Comparison of ENCODE assay signal across 22 cellular contexts in the genomic region with DNA sequence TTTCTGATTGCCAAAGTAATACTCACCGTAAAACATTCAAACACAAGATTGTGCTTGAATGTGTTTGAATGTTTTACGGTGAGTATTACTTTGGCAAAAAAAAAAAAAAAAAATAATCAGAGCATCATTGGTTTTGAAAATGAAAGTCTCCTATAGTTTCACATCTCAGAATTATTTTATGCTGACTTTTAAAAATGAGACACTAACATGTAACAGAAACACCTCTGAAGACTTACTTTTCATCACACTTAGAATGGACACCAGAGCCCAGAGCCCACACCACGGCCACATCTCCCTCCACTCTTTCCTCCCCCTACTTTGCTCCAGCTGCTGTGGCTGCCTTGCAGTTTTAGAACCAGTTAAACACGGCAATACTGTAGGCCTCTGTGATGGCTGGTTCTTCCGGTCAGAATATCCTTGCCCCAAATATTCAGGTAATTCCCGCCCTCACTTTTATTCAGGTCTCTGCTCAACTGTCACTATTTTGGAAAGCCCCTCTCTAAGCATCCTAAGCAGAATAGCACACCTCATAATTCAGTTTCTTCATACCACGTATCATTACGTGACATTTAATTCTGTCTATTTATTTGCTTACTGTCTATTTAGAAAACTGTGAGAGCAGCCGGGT.
DNase-seq lines count a peak whose midpoint lies in the region; ATAC-seq and TF ChIP-seq lines count a peak whose summit lies in the region.
"Had no signal": no experiment of that assay in that cellular context is flagged by ENCODE, and none has a peak within 500 bp of the region (broad histone marks: within the 10 kb centered on the region; RNA-seq: fewer than 3 reads in every experiment).

No MANE protein-coding gene starts in this region.

- DNase-seq in stimulated activated naive CD8-positive, alpha-beta T cell treated with anti-CD3 and anti-CD28 coated beads, Interleukin-15, Interleukin-2, amounts not matched to agents 100 U/mL and 50 U/mL, for 24 hours, result no peak
- DNase-seq in Karpas-422 (no peak), dorsolateral prefrontal cortex (no peak), OCI-M1 (lab: John Stamatoyannopoulos, UW) (no peak), left lung (no peak), C1 segment of cervical spinal cord (lab: John Stamatoyannopoulos, UW) (no peak)
- no peak for DNase-seq in naive thymus-derived CD8-positive, alpha-beta T cell
- DNase-seq: activated T-cell treated with anti-CD3 and anti-CD28 coated beads, Interleukin-2, amount 50 U/mL, for 72 hours; endodermal cell; kidney glomerular epithelial cell; mesendoderm; natural killer cell; NCI-H1417 treated with DMSO at 0.1 percent for 48 hours; NCI-H524 treated with DMSO at 0.1 percent for 48 hours; pancreas; right lobe of liver; SHP77; stimulated activated CD8-positive, alpha-beta memory T cell treated with anti-CD3 and anti-CD28 coated beads, Interleukin-4, amount 100 ng/mL, for 48 hours had no signal

- H3K9me3 ChIP-seq in Karpas-422 (ENCODE audit: low read length), result no peaks in the 10 kb centered on the region
- H3K9me3 ChIP-seq in left lung, result no peaks in the 10 kb centered on the region
- H3K9me3 ChIP-seq: pancreas, right lobe of liver, suprapubic skin, vagina had no signal

- no peaks in the 10 kb centered on the region for H3K36me3 ChIP-seq in Karpas-422 (ENCODE audit: insufficient read depth, low read length)
- no peaks in the 10 kb centered on the region for H3K36me3 ChIP-seq in left lung
- H3K36me3 ChIP-seq: pancreas, right lobe of liver, suprapubic skin, vagina had no signal

- H3K4me2 ChIP-seq in Karpas-422 (ENCODE audit: low read depth, low read length, poor library complexity, severe bottlenecking), result no peak overlapping the region

- no peak for ATAC-seq in stimulated activated naive CD8-positive, alpha-beta T cell treated with anti-CD3 and anti-CD28 coated beads, Interleukin-15, Interleukin-2, amounts not matched to agents 100 U/mL and 50 U/mL, for 24 hours
- ATAC-seq in naive thymus-derived CD8-positive, alpha-beta T cell, result no peak
- ATAC-seq in left lung, result no peak
- ATAC-seq: activated T-cell treated with anti-CD3 and anti-CD28 coated beads, Interleukin-2, amount 50 U/mL, for 72 hours; natural killer cell; pancreas; right lobe of liver had no signal

- peaks cover 9% of the 10 kb centered on the region for H3K4me1 Mint-ChIP-seq in stimulated activated naive CD8-positive, alpha-beta T cell treated with anti-CD3 and anti-CD28 coated beads, Interleukin-15, Interleukin-2, amounts not matched to agents 100 ng/mL and 50 ng/mL, for 24 hours (ENCODE audit: low read depth)
- peaks cover 0 to 10% (median 2%) of the 10 kb centered on the region in 4 donors for H3K4me1 Mint-ChIP-seq in naive thymus-derived CD8-positive, alpha-beta T cell
- H3K4me1 Mint-ChIP-seq: natural killer cell had no signal

- no peaks in the 10 kb centered on the region for H3K36me3 Mint-ChIP-seq in stimulated activated naive CD8-positive, alpha-beta T cell treated with anti-CD3 and anti-CD28 coated beads, Interleukin-15, Interleukin-2, amounts not matched to agents 100 ng/mL and 50 ng/mL, for 24 hours (ENCODE audit: low read depth)
- no peaks in the 10 kb centered on the region for H3K36me3 Mint-ChIP-seq in naive thymus-derived CD8-positive, alpha-beta T cell
- H3K36me3 Mint-ChIP-seq: activated naive CD8-positive, alpha-beta T cell; natural killer cell had no signal

- no peak overlapping the region for H3K4me3 ChIP-seq in Karpas-422 (ENCODE audit: low read length)
- H3K4me3 ChIP-seq in dorsolateral prefrontal cortex, result no peak overlapping the region
- no peak overlapping the region for H3K4me3 ChIP-seq in left lung
- H3K4me3 ChIP-seq: pancreas, right lobe of liver, suprapubic skin, vagina had no signal

- H3K4me1 ChIP-seq in Karpas-422 (ENCODE audit: low read length) (peaks cover 4% of the 10 kb centered on the region; the same call in 1 of the 2 replicates), left lung (peaks cover 0 to 25% of the 10 kb centered on the region in 2 donors)
- H3K4me1 ChIP-seq: pancreas, right lobe of liver, vagina had no signal

- TF ChIP-seq CTCF in dorsolateral prefrontal cortex (IDR thresholded peaks at IDR 0.05 in 54 of 56, conservative IDR thresholded peaks at IDR 0.05 in 2 of 56; ENCODE audit: low read depth in 1 of 56, partially characterized antibody in 56 of 56) (no peak), left lung (IDR thresholded peaks at IDR 0.05) (no peak)

- H4K20me1 ChIP-seq in Karpas-422 (ENCODE audit: insufficient read depth, low read depth, low read length), result no peaks in the 10 kb centered on the region

- H3K27me3 ChIP-seq in Karpas-422 (ENCODE audit: low read length) (no peaks in the 10 kb centered on the region), dorsolateral prefrontal cortex (no peaks in the 10 kb centered on the region), left lung (no peaks in the 10 kb centered on the region)
- H3K27me3 ChIP-seq: pancreas, right lobe of liver, suprapubic skin, vagina had no signal

- POLR2A ChIA-PET in naive thymus-derived CD8-positive, alpha-beta T cell (lab: Charles Lee), result interaction anchor here (1.6 kb wide), 1 partner anchor 13 kb away, joined by 3 read pairs; no protein-coding TSS in a partner anchor

- H3K27ac Mint-ChIP-seq in stimulated activated naive CD8-positive, alpha-beta T cell treated with anti-CD3 and anti-CD28 coated beads, Interleukin-15, Interleukin-2, amounts not matched to agents 100 ng/mL and 50 ng/mL, for 24 hours, result peak overlapping the region; percentile 23
- H3K27ac Mint-ChIP-seq in naive thymus-derived CD8-positive, alpha-beta T cell, result peak overlapping the region in 1 of 10 donors; percentile 28
- H3K27ac Mint-ChIP-seq: activated naive CD8-positive, alpha-beta T cell; activated T-cell treated with anti-CD3 and anti-CD28 coated beads, Interleukin-2, amount 50 U/mL, for 72 hours; endodermal cell; natural killer cell had no signal

- H3K27ac ChIP-seq in Karpas-422 (ENCODE audit: low read length), result no peak overlapping the region
- peak overlapping the region in 54 of 59 donors; percentile 25 to 100 (median 94) for H3K27ac ChIP-seq in dorsolateral prefrontal cortex
- H3K27ac ChIP-seq in left lung, result no peak overlapping the region
- H3K27ac ChIP-seq: pancreas, right lobe of liver, suprapubic skin, vagina had no signal

- H3K79me2 ChIP-seq in Karpas-422 (ENCODE audit: low read length), result no peaks in the 10 kb centered on the region

- H3K4me3 Mint-ChIP-seq in stimulated activated naive CD8-positive, alpha-beta T cell treated with anti-CD3 and anti-CD28 coated beads, Interleukin-15, Interleukin-2, amounts not matched to agents 100 ng/mL and 50 ng/mL, for 24 hours, result peak overlapping the region; percentile 14
- no peak overlapping the region for H3K4me3 Mint-ChIP-seq in naive thymus-derived CD8-positive, alpha-beta T cell
- H3K4me3 Mint-ChIP-seq: activated naive CD8-positive, alpha-beta T cell; activated T-cell treated with anti-CD3 and anti-CD28 coated beads, Interleukin-2, amount 50 U/mL, for 72 hours; endodermal cell; natural killer cell had no signal

- H3K9me2 ChIP-seq in Karpas-422 (replicated peaks; ENCODE audit: insufficient read depth, low read length), result no peaks in the 10 kb centered on the region

- intact Hi-C loops in dorsolateral prefrontal cortex (cut with DNase I), result loop anchor here in 1 of 2 donors (5.0 kb wide), 1 partner anchor 36 kb away; no protein-coding TSS in a partner anchor
- intact Hi-C loops in left lung (cut with DNase I), result no loop called here

- H3K9ac ChIP-seq in Karpas-422 (ENCODE audit: low read length), result no peak overlapping the region

- H3K27me3 Mint-ChIP-seq in stimulated activated naive CD8-positive, alpha-beta T cell treated with anti-CD3 and anti-CD28 coated beads, Interleukin-15, Interleukin-2, amounts not matched to agents 100 ng/mL and 50 ng/mL, for 24 hours, result no peaks in the 10 kb centered on the region
- no peaks in the 10 kb centered on the region for H3K27me3 Mint-ChIP-seq in naive thymus-derived CD8-positive, alpha-beta T cell
- H3K27me3 Mint-ChIP-seq: activated naive CD8-positive, alpha-beta T cell had no signal

- H2AFZ ChIP-seq in Karpas-422 (ENCODE audit: low read length), result 0 out of 2 replicates have a peak overlapping the region, but pooled peaks have one; percentile 59

- no peaks in the 10 kb centered on the region for H3K9me3 Mint-ChIP-seq in stimulated activated naive CD8-positive, alpha-beta T cell treated with anti-CD3 and anti-CD28 coated beads, Interleukin-15, Interleukin-2, amounts not matched to agents 100 ng/mL and 50 ng/mL, for 24 hours
- H3K9me3 Mint-ChIP-seq in naive thymus-derived CD8-positive, alpha-beta T cell, result peaks cover 0 to 2% (median 0%) of the 10 kb centered on the region in 9 donors
- H3K9me3 Mint-ChIP-seq: activated T-cell treated with anti-CD3 and anti-CD28 coated beads, Interleukin-2, amount 50 U/mL, for 72 hours; endodermal cell; natural killer cell had no signal

Comparison
In these comparisons a context has a peak if more than half of its experiments do, and no peak if none do; other contexts are left out.
1. H3K27ac ChIP-seq: peak in dorsolateral prefrontal cortex (54 of 59); none in Karpas-422 (single experiment) and left lung (0 of 2).